ENCODE assay signal across 2 cellular contexts in the genomic region with DNA sequence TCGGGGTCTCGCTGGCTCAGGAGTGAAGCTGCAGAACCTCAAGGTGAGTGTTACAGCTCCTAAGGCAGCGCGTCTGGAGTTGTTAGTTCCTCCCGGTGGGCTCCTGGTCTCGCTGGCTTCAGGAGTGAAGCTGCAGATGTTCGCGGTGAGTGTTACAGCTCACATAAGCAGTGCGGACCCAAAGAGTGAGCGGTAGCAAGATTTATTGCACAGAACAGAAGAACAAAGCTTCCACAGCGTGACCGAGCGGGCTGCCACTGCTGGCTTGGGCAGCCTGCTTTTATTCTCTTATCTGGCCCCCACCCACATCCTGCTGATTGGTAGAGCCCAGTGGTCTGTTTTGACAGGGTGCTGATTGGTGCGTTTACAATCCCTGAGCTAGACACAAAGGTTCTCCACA.
TF ChIP-seq lines count a peak whose summit lies in the region.

No MANE protein-coding gene starts in this region.

TF ChIP-seq in WTC11, 78 proteins besides CTCF, POLR2A, EP300 and RAD21:
- 0 out of 2 replicates have a peak, but pooled peaks have one; percentile 27 for TF ChIP-seq NFYB (CRISPR knock-in tag; conservative IDR thresholded peaks at IDR 0.05; ENCODE audit: low read depth)

TF ChIP-seq in HepG2, 621 proteins besides CTCF, POLR2A, EP300 and RAD21:
- 0 out of 2 replicates have a peak, but pooled peaks have one; percentile 27 for TF ChIP-seq ZBTB38 (CRISPR knock-in tag; IDR thresholded peaks at IDR 0.05)
- peak; percentile 12; the same call in 1 of the 2 replicates for TF ChIP-seq ZBTB33 (CRISPR knock-in tag; IDR thresholded peaks at IDR 0.05)
TF ChIP-seq in HepG2: peak in this region for 2; not testable (repeated sequence) for 619.
